ENCODE assay signal across 12 cellular contexts in genomic region chr12:25373396-25373795, GRCh38.
"Had no signal": no experiment of that assay in that cellular context is flagged by ENCODE, and none has a peak within 500 bp of the region (broad histone marks: within the 10 kb centered on the region; RNA-seq: fewer than 3 reads in every experiment).

No MANE protein-coding gene starts in this region.

- H2AFZ ChIP-seq: hepatocyte had no signal

- H3K4me3 Mint-ChIP-seq: activated CD4-positive, alpha-beta T cell treated with anti-CD3 and anti-CD28 coated beads, Interleukin-2, amount 10 ng/mL, durations not matched to agents 7 days and 5 days; activated naive CD4-positive, alpha-beta T cell treated with anti-CD3 and anti-CD28 coated beads for 36 hours had no signal

- H3K27me3 ChIP-seq: cardiac muscle cell, hepatocyte, tibial nerve, uterus had no signal

- H3K4me3 ChIP-seq: cardiac muscle cell, hepatocyte, tibial nerve, uterus had no signal

- H3K27ac ChIP-seq: cardiac muscle cell, hepatocyte, uterus had no signal

- H3K27ac Mint-ChIP-seq: activated CD4-positive, alpha-beta T cell treated with anti-CD3 and anti-CD28 coated beads, Interleukin-2, amount 10 ng/mL, durations not matched to agents 7 days and 5 days; activated naive CD4-positive, alpha-beta T cell treated with anti-CD3 and anti-CD28 coated beads for 36 hours had no signal

- ATAC-seq: left lobe of liver; naive thymus-derived CD4-positive, alpha-beta T cell had no signal

- H3K9me3 ChIP-seq: tibial nerve, uterus had no signal

- H3K4me2 ChIP-seq: hepatocyte had no signal

- H3K36me3 ChIP-seq: cardiac muscle cell, tibial nerve, uterus had no signal

- H3K4me1 ChIP-seq: uterus had no signal

- H3K79me2 ChIP-seq: hepatocyte had no signal

- H3K27me3 Mint-ChIP-seq: activated CD4-positive, alpha-beta T cell treated with anti-CD3 and anti-CD28 coated beads, Interleukin-2, amount 10 ng/mL, durations not matched to agents 7 days and 5 days; naive thymus-derived CD4-positive, alpha-beta T cell had no signal

- DNase-seq: activated CD4-positive, alpha-beta T cell treated with anti-CD3 and anti-CD28 coated beads, Interleukin-2, amount 10 ng/mL, durations not matched to agents 7 days and 5 days; activated naive CD4-positive, alpha-beta T cell treated with anti-CD3 and anti-CD28 coated beads for 36 hours; islet precursor cell; naive thymus-derived CD4-positive, alpha-beta T cell; stimulated activated CD4-positive, alpha-beta T cell treated with anti-CD3 and anti-CD28 coated beads, Interleukin-12 subunit alpha, Interleukin-12 subunit beta, amount 100 ng/mL, for 4 hours; stimulated activated CD4-positive, alpha-beta T cell treated with anti-CD3 and anti-CD28 coated beads, Interleukin-2, amount 100 ng/mL, for 24 hours; substantia nigra; uterus had no signal

- H3K9me3 Mint-ChIP-seq: activated naive CD4-positive, alpha-beta T cell treated with anti-CD3 and anti-CD28 coated beads for 36 hours; naive thymus-derived CD4-positive, alpha-beta T cell had no signal
